Comparison of ENCODE assay signal across 8 cellular contexts in genomic region chr4:81466841-81467671, GRCh38. TPM values are rescaled to one million over a fixed set of nuclear protein-coding genes. Genes with fewer than 3 reads are reported as not detected.
A peak's percentile ranks its signal among the peaks of the same experiment; 100 is the strongest.
DNase-seq lines count a peak whose midpoint lies in the region; ATAC-seq and TF ChIP-seq lines count a peak whose summit lies in the region.

No MANE protein-coding gene starts in this region.

- in situ Hi-C loops in GM23248 (cut with MboI): loop anchor here (25.0 kb wide), 1 partner anchor 745 kb away; no protein-coding TSS in a partner anchor

- no peaks in the 10 kb centered on the region for H3K79me2 ChIP-seq in GM23248 (ENCODE audit: insufficient read depth)

- H3K27me3 ChIP-seq in GM23248 (replicated peaks; ENCODE audit: insufficient read depth) (peaks cover 35% of the 10 kb centered on the region), endodermal cell (ENCODE audit: control insufficient read depth, insufficient read depth, low read length, poor library complexity, severe bottlenecking) (no peaks in the 10 kb centered on the region), stomach (no peaks in the 10 kb centered on the region)

- H3K36me3 ChIP-seq in GM23248 (ENCODE audit: low read depth): no peaks in the 10 kb centered on the region
- H3K36me3 ChIP-seq in endodermal cell (ENCODE audit: control insufficient read depth, insufficient read depth, low read length): no peaks in the 10 kb centered on the region
- no peaks in the 10 kb centered on the region for H3K36me3 ChIP-seq in stomach

- 23% methylated on average over 5 of the region's 5 CpGs for WGBS in GM23248 (ENCODE audit: low coverage in 1 of 2, low lambda C conversion rate in 2 of 2, missing lambda C conversion rate in 2 of 2), 2 experiments
- WGBS in endodermal cell (ENCODE audit: insufficient coverage in 1 of 2, insufficient read length in 1 of 2), 2 experiments: 0% methylated on average over 2 of the region's 5 CpGs
- WGBS in stomach, 5 donors: 20 to 33% (median 26%) methylated on average over 5 of the region's 5 CpGs

- H3K4me3 ChIP-seq in GM23248 (no peak overlapping the region), endodermal cell (ENCODE audit: low read length) (peak overlapping the region; percentile 32), stomach (no peak overlapping the region)

- no peak overlapping the region for H3K4me3 Mint-ChIP-seq in endodermal cell
- peak overlapping the region in 3 of 8 donors; percentile 4 to 54 (median 5) for H3K4me3 Mint-ChIP-seq in naive B cell

- DNase-seq in AG20443 (ENCODE audit: low spot score): peak; percentile 51
- DNase-seq in GM23248: peak; percentile 76
- peak; percentile 37 for DNase-seq in NCI-H524 treated with DMSO at 0.1 percent for 48 hours (lab: John Stamatoyannopoulos, UW)
- DNase-seq in activated CD4-positive, alpha-beta T cell treated with anti-CD3 and anti-CD28 coated beads, Interleukin-2, amount 50 U/mL, for 4 hours: peak; percentile 67 to 75
- DNase-seq in endodermal cell: peak; percentile 90
- peak; percentile 63 for DNase-seq in naive B cell
- peak; percentile 75 for DNase-seq in stomach
- DNase-seq in GM19240 (ENCODE audit: insufficient read length, low spot score): no peak

- H3F3A ChIP-seq in GM23248 (ENCODE audit: insufficient read depth): no peaks in the 10 kb centered on the region

- TF ChIP-seq POLR2A in stomach (IDR thresholded peaks at IDR 0.05): no peak

- no peak for ATAC-seq in naive B cell (ENCODE audit: low read depth in 2 of 2)

- H3K36me3 Mint-ChIP-seq in endodermal cell (ENCODE audit: low read depth) (no peaks in the 10 kb centered on the region), naive B cell (peaks cover 0 to 8% of the 10 kb centered on the region in 2 donors)

- H3K9me2 ChIP-seq in GM23248 (ENCODE audit: insufficient read depth): no peaks in the 10 kb centered on the region

- no peak for TF ChIP-seq EP300 in stomach (IDR thresholded peaks at IDR 0.05)

- intact Hi-C loops in stomach (cut with DNase I; ENCODE audit: low total_unique reads): loop anchor here (5.0 kb wide), 1 partner anchor 375 kb away; no protein-coding TSS in a partner anchor

- no peaks in the 10 kb centered on the region for H3K27me3 Mint-ChIP-seq in endodermal cell (ENCODE audit: insufficient read depth)
- H3K27me3 Mint-ChIP-seq in naive B cell: no peaks in the 10 kb centered on the region

- no peaks in the 10 kb centered on the region for H3K9me3 ChIP-seq in GM23248 (ENCODE audit: low read depth)
- no peaks in the 10 kb centered on the region for H3K9me3 ChIP-seq in endodermal cell (ENCODE audit: control insufficient read depth, low read length)
- no peaks in the 10 kb centered on the region for H3K9me3 ChIP-seq in stomach

- H3K27ac ChIP-seq in GM23248 (no peak overlapping the region), endodermal cell (ENCODE audit: low read depth, low read length) (no peak overlapping the region), stomach (peak overlapping the region in 2 of 5 donors; percentile 79 to 82)

- no peaks in the 10 kb centered on the region for H4K20me1 ChIP-seq in GM23248 (ENCODE audit: insufficient read depth)

- H3K9ac ChIP-seq in GM23248: no peak overlapping the region
- peak overlapping the region; percentile 16 for H3K9ac ChIP-seq in endodermal cell (ENCODE audit: extremely low read depth, low read length, poor library complexity, severe bottlenecking)

- H3K4me1 ChIP-seq in GM23248 (ENCODE audit: insufficient read depth) (peaks cover 9% of the 10 kb centered on the region; the same call in 1 of the 2 replicates), endodermal cell (ENCODE audit: control insufficient read depth, insufficient read depth, low read length) (peaks cover 2% of the 10 kb centered on the region), stomach (peaks cover 8 to 85% (median 52%) of the 10 kb centered on the region in 4 donors)

- no peak overlapping the region for H3K4me2 ChIP-seq in GM23248 (ENCODE audit: unreplicated experiment)

- H3K9me3 Mint-ChIP-seq in endodermal cell: no peaks in the 10 kb centered on the region
- no peaks in the 10 kb centered on the region for H3K9me3 Mint-ChIP-seq in naive B cell

- peaks cover 52% of the 10 kb centered on the region for H3K4me1 Mint-ChIP-seq in endodermal cell
- H3K4me1 Mint-ChIP-seq in naive B cell: peaks cover 52 to 78% (median 74%) of the 10 kb centered on the region in 3 donors

- peak overlapping the region; percentile 58 for H3K27ac Mint-ChIP-seq in endodermal cell
- H3K27ac Mint-ChIP-seq in naive B cell: peak overlapping the region in 5 of 6 donors; percentile 24 to 91 (median 70)

- H2AFZ ChIP-seq in GM23248: no peak overlapping the region

- TF ChIP-seq CTCF in endodermal cell (conservative IDR thresholded peaks at IDR 0.05) (peak; percentile 98), stomach (IDR thresholded peaks at IDR 0.05) (peak in 5 of 7 experiments; percentile 91 to 94 (median 92))

RNA-seq across cellular contexts. Expression of gene RASGEF1B, which starts 4.7 kb away (rescaled TPM):
- total RNA-seq in GM23248 (2014; rRNA removed; shearing (Covaris generic)): not detected in 2 replicates
- polyA plus RNA-seq in GM23248 (2016; fragmentation: Nextera tagmentation; extraction: Ambion mirVana) (0.09 TPM in 1 of 2 replicates, not detected in the other), naive B cell (ENCODE audit: low read depth in 6 of 6) (10 to 100 TPM; 43.9 to 75.9 (median 50.0) TPM), stomach (10 to 100 TPM in 1 of 3 donors, 1 to 10 TPM in 2; 5.4 to 11.6 (median 6.8) TPM)
- total RNA-seq in endodermal cell (10 to 100 TPM; 15.3 to 26.7 TPM), stomach (10 to 100 TPM in 2 of 5 donors, 1 to 10 TPM in 3; 7.1 to 56.8 (median 9.6) TPM)
- polyA plus RNA-seq in endodermal cell (2013, experiment 1 of 2): 9.0 TPM
- 10.0 TPM for polyA plus RNA-seq in endodermal cell (2013, experiment 2 of 2)
